Comparison of ENCODE assay signal across 8 cellular contexts in genomic region chr2:190069936-190070696, GRCh38. TPM values are rescaled to one million over a fixed set of nuclear protein-coding genes. Genes with fewer than 3 reads are reported as not detected.
DNase-seq lines count a peak whose midpoint lies in the region; ATAC-seq and TF ChIP-seq lines count a peak whose summit lies in the region.

No MANE protein-coding gene starts in this region.

- H3K9me3 ChIP-seq in esophagus muscularis mucosa, result no peaks in the 10 kb centered on the region

- no peak for TF ChIP-seq EP300 in esophagus muscularis mucosa (IDR thresholded peaks at IDR 0.05)

- H3K27ac ChIP-seq in esophagus muscularis mucosa (replicated peaks in 1 of 4), result no peak overlapping the region

- intact Hi-C loops in esophagus muscularis mucosa (cut with DNase I), result loop anchor here (10.0 kb wide), 1 partner anchor 315 kb away; no protein-coding TSS in a partner anchor

- DNase-seq in DMS 273 treated with DMSO at 0.1 percent for 48 hours (lab: John Stamatoyannopoulos, UW) (peak; percentile 48), NCI-H1048 (lab: John Stamatoyannopoulos, UW) (peak; percentile 26), SKM-1 (lab: John Stamatoyannopoulos, UW; ENCODE audit: unreplicated experiment) (peak; percentile 17), esophagus muscularis mucosa (ENCODE audit: extremely low spot score) (no peak), non-pigmented ciliary epithelial cell (ENCODE audit: low read depth) (peak; percentile 19), NCI-H774 (lab: John Stamatoyannopoulos, UW) (no peak)
- no peak for DNase-seq in activated CD8-positive, alpha-beta memory T cell treated with anti-CD3 and anti-CD28 coated beads for 24 hours

- peak in 2 of 3 experiments; percentile 52 to 58 for TF ChIP-seq CTCF in esophagus muscularis mucosa (IDR thresholded peaks at IDR 0.05)

- H3K4me1 ChIP-seq in esophagus muscularis mucosa, result peaks cover 0 to 4% (median 0%) of the 10 kb centered on the region in 4 donors

- no peak overlapping the region for H3K4me3 ChIP-seq in esophagus muscularis mucosa

- no peaks in the 10 kb centered on the region for H3K36me3 ChIP-seq in esophagus muscularis mucosa

- no peaks in the 10 kb centered on the region for H3K27me3 ChIP-seq in esophagus muscularis mucosa

- WGBS in esophagus muscularis mucosa, result 47% methylated on average over 3 of the region's 3 CpGs

- ATAC-seq in GM21360 (IDR thresholded peaks at IDR 0.05; ENCODE audit: unreplicated experiment), result peak; percentile 54

- TF ChIP-seq POLR2A in esophagus muscularis mucosa (IDR thresholded peaks at IDR 0.05; ENCODE audit: low read depth), result no peak

RNA-seq across cellular contexts. Expression of gene MSTN, which starts 7.6 kb away (rescaled TPM):
- under 1 TPM in 3 of 4 donors, not detected in 1; 0.23 to 0.42 (median 0.33) TPM for total RNA-seq in esophagus muscularis mucosa

Comparison
In these comparisons a context has a peak if more than half of its experiments do, and no peak if none do; other contexts are left out.
1. DNase-seq: peak in DMS 273 treated with DMSO at 0.1 percent for 48 hours (single experiment), NCI-H1048 (single experiment), SKM-1 (single experiment) and non-pigmented ciliary epithelial cell (single experiment); none in esophagus muscularis mucosa (single experiment), activated CD8-positive, alpha-beta memory T cell treated with anti-CD3 and anti-CD28 coated beads for 24 hours (single experiment) and NCI-H774 (single experiment).